ENCODE assay signal across 15 cellular contexts in genomic region chr17:8649157-8650118, GRCh38. TPM values are rescaled to one million over a fixed set of nuclear protein-coding genes. Genes with fewer than 3 reads are reported as not detected.
DNase-seq lines count a peak whose midpoint lies in the region; ATAC-seq, FAIRE-seq and TF ChIP-seq lines count a peak whose summit lies in the region.
"Had no signal": no experiment of that assay in that cellular context is flagged by ENCODE, and none has a peak within 500 bp of the region (broad histone marks: within the 10 kb centered on the region; RNA-seq: fewer than 3 reads in every experiment).

No MANE protein-coding gene starts in this region.

- no peak overlapping the region for H3K9ac ChIP-seq in trophoblast cell (ENCODE audit: low read length)

- H3K36me3 ChIP-seq in trophoblast cell (ENCODE audit: control insufficient read depth in 1 of 2, insufficient read depth in 2 of 2, low read length in 2 of 2): no peaks in the 10 kb centered on the region
- H3K36me3 ChIP-seq: esophagus squamous epithelium had no signal

- H3K18ac ChIP-seq in trophoblast cell (ENCODE audit: low read length): no peak overlapping the region

- H3K4me3 ChIP-seq in AG09309 (ENCODE audit: control insufficient read depth, low read depth, low read length): no peak overlapping the region
- no peak overlapping the region for H3K4me3 ChIP-seq in trophoblast cell (ENCODE audit: low read depth, low read length)
- H3K4me3 ChIP-seq: esophagus squamous epithelium had no signal

- H3K4me1 Mint-ChIP-seq in activated CD4-positive, alpha-beta T cell treated with anti-CD3 and anti-CD28 coated beads for 36 hours: no peaks in the 10 kb centered on the region
- H3K4me1 Mint-ChIP-seq: CD4-positive, CD25-positive, alpha-beta regulatory T cell; central memory CD8-positive, alpha-beta T cell; nephron had no signal

- no peak overlapping the region for H2AK5ac ChIP-seq in trophoblast cell (ENCODE audit: low read length)

- H3K14ac ChIP-seq in trophoblast cell (ENCODE audit: low read length): no peak overlapping the region

- H4K12ac ChIP-seq in trophoblast cell (ENCODE audit: low read depth, low read length): no peak overlapping the region

- no CpG with 5 or more reads among the region's 17 CpGs for WGBS in trophoblast cell (ENCODE audit: extremely low coverage, insufficient coverage, insufficient read length)

- no peak overlapping the region for H3K4me3 Mint-ChIP-seq in activated CD4-positive, alpha-beta T cell treated with anti-CD3 and anti-CD28 coated beads for 36 hours
- H3K4me3 Mint-ChIP-seq: CD4-positive, CD25-positive, alpha-beta regulatory T cell; central memory CD8-positive, alpha-beta T cell; nephron had no signal

- H3K79me1 ChIP-seq in trophoblast cell (ENCODE audit: low read length): no peaks in the 10 kb centered on the region

- ATAC-seq in HG03432 (IDR thresholded peaks at IDR 0.05; ENCODE audit: unreplicated experiment): no peak
- ATAC-seq in activated CD4-positive, alpha-beta T cell treated with anti-CD3 and anti-CD28 coated beads for 36 hours: no peak

- H3K23ac ChIP-seq in trophoblast cell (ENCODE audit: low read length): no peak overlapping the region

- no peak overlapping the region for H4K8ac ChIP-seq in trophoblast cell (ENCODE audit: low read depth, low read length)

- CTCF ChIA-PET in activated CD4-positive, alpha-beta T cell treated with anti-CD3 and anti-CD28 coated beads for 36 hours (lab: Charles Lee): interaction anchor here (1.0 kb wide), 1 partner anchor 239 kb away, joined by 3 read pairs; no protein-coding TSS in a partner anchor

- H3K27me3 Mint-ChIP-seq in activated CD4-positive, alpha-beta T cell treated with anti-CD3 and anti-CD28 coated beads for 36 hours: peaks cover 21% of the 10 kb centered on the region

- intact Hi-C loops in activated CD4-positive, alpha-beta T cell treated with anti-CD3 and anti-CD28 coated beads for 36 hours (cut with DNase I, micrococcal nuclease): no loop called here

- no peak for TF ChIP-seq CTCF in AG09309 (IDR thresholded peaks at IDR 0.05; ENCODE audit: control insufficient read depth, insufficient read depth, low read depth, low read length, missing control alignments)

- peak; percentile 4 for FAIRE-seq in HTR-8/SVneo (lab: Jason Lieb, UNC)

- H3K9me3 ChIP-seq in trophoblast cell (ENCODE audit: insufficient read depth, low read depth, low read length): no peaks in the 10 kb centered on the region
- H3K9me3 ChIP-seq: esophagus squamous epithelium had no signal

- no peak overlapping the region for H2AFZ ChIP-seq in trophoblast cell (ENCODE audit: insufficient read depth, low read length, poor library complexity)

- no peaks in the 10 kb centered on the region for H3K36me3 Mint-ChIP-seq in activated CD4-positive, alpha-beta T cell treated with anti-CD3 and anti-CD28 coated beads for 36 hours (ENCODE audit: low read depth)
- H3K36me3 Mint-ChIP-seq: CD4-positive, CD25-positive, alpha-beta regulatory T cell had no signal

- H3K27ac Mint-ChIP-seq in activated CD4-positive, alpha-beta T cell treated with anti-CD3 and anti-CD28 coated beads for 36 hours: no peak overlapping the region
- H3K27ac Mint-ChIP-seq: activated T-helper 2 cell treated with anti-CD3 and anti-CD28 coated beads, Interferon-gamma antibody, Interleukin-2, Interleukin-4, amounts not matched to agents 10 μg/mL and 5 μg/mL and 100 μg/mL, durations not matched to agents 14 hours and 24 hours and 36 hours; CD4-positive, CD25-positive, alpha-beta regulatory T cell; nephron had no signal

- H4K91ac ChIP-seq in trophoblast cell (ENCODE audit: low read depth, low read length): no peak overlapping the region

- DNase-seq in AG09309 (ENCODE audit: low read depth) (peak; percentile 96), HTR-8/SVneo (ENCODE audit: insufficient read length, low spot score) (no peak), dermis microvascular lymphatic vessel endothelial cell (ENCODE audit: low read depth in 2 of 2) (peak; percentile 25 to 68), trophoblast cell (peak; percentile 97 to 100), DMS79 (lab: John Stamatoyannopoulos, UW) (no peak), SIG-M5 treated with dmso at 0.1 percent for 504 hours (lab: John Stamatoyannopoulos, UW; ENCODE audit: unreplicated experiment) (no peak)
- DNase-seq in activated CD4-positive, alpha-beta T cell treated with anti-CD3 and anti-CD28 coated beads for 36 hours: no peak
- DNase-seq: activated CD4-positive, alpha-beta T cell treated with anti-CD3 and anti-CD28 coated beads for 4 hours; CD4-positive, CD25-positive, alpha-beta regulatory T cell; esophagus squamous epithelium; NCI-H2171 treated with DMSO at 0.1 percent for 48 hours had no signal

- H3K9me3 Mint-ChIP-seq in activated CD4-positive, alpha-beta T cell treated with anti-CD3 and anti-CD28 coated beads for 36 hours (ENCODE audit: low read depth): no peaks in the 10 kb centered on the region
- H3K9me3 Mint-ChIP-seq: activated T-helper 2 cell treated with anti-CD3 and anti-CD28 coated beads, Interferon-gamma antibody, Interleukin-2, Interleukin-4, amounts not matched to agents 10 μg/mL and 5 μg/mL and 100 μg/mL, durations not matched to agents 14 hours and 24 hours and 36 hours; central memory CD8-positive, alpha-beta T cell; nephron had no signal

- H2BK5ac ChIP-seq in trophoblast cell (ENCODE audit: low read depth, low read length, poor library complexity): no peak overlapping the region

- H3K4me2 ChIP-seq in trophoblast cell (ENCODE audit: low read length): no peak overlapping the region

- peaks cover 3% of the 10 kb centered on the region in 2 experiments for H3K4me1 ChIP-seq in trophoblast cell (ENCODE audit: control insufficient read depth in 1 of 2, insufficient read depth in 2 of 2, low read length in 2 of 2)
- H3K4me1 ChIP-seq: esophagus squamous epithelium had no signal

- H2BK12ac ChIP-seq in trophoblast cell (ENCODE audit: low read length): peak overlapping the region; percentile 30

- H2BK120ac ChIP-seq in trophoblast cell (ENCODE audit: insufficient read depth, low read length, poor library complexity): no peak overlapping the region

- POLR2A ChIA-PET in activated CD4-positive, alpha-beta T cell treated with anti-CD3 and anti-CD28 coated beads for 36 hours (lab: Charles Lee): no interaction called here

- no peak overlapping the region for H3K4ac ChIP-seq in trophoblast cell (ENCODE audit: low read depth, low read length)

- no peaks in the 10 kb centered on the region for H3K27me3 ChIP-seq in trophoblast cell (ENCODE audit: insufficient read depth, low read length)

- no peaks in the 10 kb centered on the region for H3K79me2 ChIP-seq in trophoblast cell (ENCODE audit: control insufficient read depth, insufficient read depth, low read length, poor library complexity)

- no peak overlapping the region for H3K27ac ChIP-seq in trophoblast cell (ENCODE audit: low read depth, low read length)
- H3K27ac ChIP-seq: esophagus squamous epithelium had no signal

RNA-seq across cellular contexts. Expression of gene MYH10, which starts 18.9 kb away (rescaled TPM):
- total RNA-seq in dermis microvascular lymphatic vessel endothelial cell: 274 and 460 TPM in 2 replicates
- 132 and 148 TPM in 2 replicates for polyA plus RNA-seq in trophoblast cell (2013)
- total RNA-seq in activated CD4-positive, alpha-beta T cell treated with anti-CD3 and anti-CD28 coated beads for 36 hours: 10 to 100 TPM; 17.0 to 21.3 TPM

Comparison
In these comparisons a context has a peak if more than half of its experiments do, and no peak if none do; other contexts are left out.
1. DNase-seq: peak in AG09309 (single experiment), dermis microvascular lymphatic vessel endothelial cell (2 of 2) and trophoblast cell (2 of 2); none in HTR-8/SVneo (single experiment), DMS79 (single experiment), activated CD4-positive, alpha-beta T cell treated with anti-CD3 and anti-CD28 coated beads for 36 hours (single experiment) and SIG-M5 treated with dmso at 0.1 percent for 504 hours (single experiment).
2. RNA of gene MYH10, which starts 18.9 kb away (total RNA-seq): 274 to 460 TPM in dermis microvascular lymphatic vessel endothelial cell; 17.0 to 21.3 TPM in activated CD4-positive, alpha-beta T cell treated with anti-CD3 and anti-CD28 coated beads for 36 hours; every median in the first group is over 10 times any median in the second.